1 cellular context compared by ENCODE assay signal in the genomic region with DNA sequence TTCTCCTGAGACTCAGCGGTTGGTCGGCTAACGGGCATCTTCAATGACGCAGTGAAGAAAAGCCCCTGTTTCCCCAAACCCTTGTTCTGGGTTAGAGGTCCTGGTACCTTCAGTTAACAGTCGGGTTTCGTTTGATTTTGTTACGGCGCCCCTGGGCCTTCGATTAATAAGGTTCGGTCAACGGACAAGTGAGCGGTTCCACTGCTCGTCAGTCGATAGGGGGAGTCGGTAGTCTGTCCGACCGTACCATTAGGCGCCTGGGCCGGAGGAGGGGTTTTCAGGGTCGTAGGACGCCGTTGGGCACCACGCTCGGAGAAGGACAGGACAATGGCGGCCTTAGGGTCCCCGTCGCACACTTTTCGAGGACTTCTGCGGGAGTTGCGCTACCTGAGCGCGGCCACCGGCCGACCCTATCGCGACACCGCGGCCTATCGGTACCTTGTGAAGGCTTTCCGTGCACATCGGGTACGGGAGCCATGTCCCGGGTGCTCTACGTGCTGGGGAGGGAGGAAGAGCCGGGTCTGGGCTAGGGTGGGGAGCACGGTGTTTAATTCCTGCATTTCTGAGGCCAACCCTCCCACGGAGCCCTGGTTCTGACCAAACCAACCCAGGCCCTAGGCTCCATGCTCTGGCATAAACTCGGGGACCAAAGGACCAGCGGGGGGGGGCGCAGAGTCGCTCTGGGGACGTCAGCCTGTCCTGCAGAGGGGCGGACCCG.
TF ChIP-seq lines count a peak whose summit lies in the region.

A gene with protein sequence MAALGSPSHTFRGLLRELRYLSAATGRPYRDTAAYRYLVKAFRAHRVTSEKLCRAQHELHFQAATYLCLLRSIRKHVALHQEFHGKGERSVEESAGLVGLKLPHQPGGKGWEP (plus strand): TSS at position 280 of the 718 bp plus-strand sequence. CDS start 48 bp downstream, at position 328.

TF ChIP-seq in K562, 482 proteins besides CTCF, POLR2A, EP300 and RAD21 (continued from another document and continues in another):
- TF ChIP-seq, protein P1, sequence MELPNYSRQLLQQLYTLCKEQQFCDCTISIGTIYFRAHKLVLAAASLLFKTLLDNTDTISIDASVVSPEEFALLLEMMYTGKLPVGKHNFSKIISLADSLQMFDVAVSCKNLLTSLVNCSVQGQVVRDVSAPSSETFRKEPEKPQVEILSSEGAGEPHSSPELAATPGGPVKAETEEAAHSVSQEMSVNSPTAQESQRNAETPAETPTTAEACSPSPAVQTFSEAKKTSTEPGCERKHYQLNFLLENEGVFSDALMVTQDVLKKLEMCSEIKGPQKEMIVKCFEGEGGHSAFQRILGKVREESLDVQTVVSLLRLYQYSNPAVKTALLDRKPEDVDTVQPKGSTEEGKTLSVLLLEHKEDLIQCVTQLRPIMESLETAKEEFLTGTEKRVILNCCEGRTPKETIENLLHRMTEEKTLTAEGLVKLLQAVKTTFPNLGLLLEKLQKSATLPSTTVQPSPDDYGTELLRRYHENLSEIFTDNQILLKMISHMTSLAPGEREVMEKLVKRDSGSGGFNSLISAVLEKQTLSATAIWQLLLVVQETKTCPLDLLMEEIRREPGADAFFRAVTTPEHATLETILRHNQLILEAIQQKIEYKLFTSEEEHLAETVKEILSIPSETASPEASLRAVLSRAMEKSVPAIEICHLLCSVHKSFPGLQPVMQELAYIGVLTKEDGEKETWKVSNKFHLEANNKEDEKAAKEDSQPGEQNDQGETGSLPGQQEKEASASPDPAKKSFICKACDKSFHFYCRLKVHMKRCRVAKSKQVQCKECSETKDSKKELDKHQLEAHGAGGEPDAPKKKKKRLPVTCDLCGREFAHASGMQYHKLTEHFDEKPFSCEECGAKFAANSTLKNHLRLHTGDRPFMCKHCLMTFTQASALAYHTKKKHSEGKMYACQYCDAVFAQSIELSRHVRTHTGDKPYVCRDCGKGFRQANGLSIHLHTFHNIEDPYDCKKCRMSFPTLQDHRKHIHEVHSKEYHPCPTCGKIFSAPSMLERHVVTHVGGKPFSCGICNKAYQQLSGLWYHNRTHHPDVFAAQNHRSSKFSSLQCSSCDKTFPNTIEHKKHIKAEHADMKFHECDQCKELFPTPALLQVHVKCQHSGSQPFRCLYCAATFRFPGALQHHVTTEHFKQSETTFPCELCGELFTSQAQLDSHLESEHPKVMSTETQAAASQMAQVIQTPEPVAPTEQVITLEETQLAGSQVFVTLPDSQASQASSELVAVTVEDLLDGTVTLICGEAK (IDR thresholded peaks at IDR 0.05): no peak
- TF ChIP-seq, protein P1 (CRISPR knock-in tag; IDR thresholded peaks at IDR 0.05): peak; percentile 38; the same call in 1 of the 2 replicates
- no peak for TF ChIP-seq ZC3H8 (IDR thresholded peaks at IDR 0.05)
- no peak for TF ChIP-seq GABPA (tag; conservative IDR thresholded peaks at IDR 0.05; ENCODE audit: low read depth)
- no peak for TF ChIP-seq SMARCA5 (IDR thresholded peaks at IDR 0.05)
- TF ChIP-seq ZBTB8A (IDR thresholded peaks at IDR 0.05; ENCODE audit: partially characterized antibody): no peak
- TF ChIP-seq CBFB (CRISPR knock-in tag; IDR thresholded peaks at IDR 0.05): peak; percentile 79
- peak; percentile 41; the same call in 1 of the 2 replicates for TF ChIP-seq RUNX1 (IDR thresholded peaks at IDR 0.05; ENCODE audit: low read depth)
- no peak for TF ChIP-seq ZFP1 (CRISPR knock-in tag; IDR thresholded peaks at IDR 0.05)
- TF ChIP-seq SRF (CRISPR knock-in tag; IDR thresholded peaks at IDR 0.05): peak in 1 of 2 experiments; percentile 9; a peak in 1 of 4 replicates
- no peak; the same call in 1 of the 2 replicates for TF ChIP-seq ZNF444 (CRISPR knock-in tag; IDR thresholded peaks at IDR 0.05)
- TF ChIP-seq CTBP1 (IDR thresholded peaks at IDR 0.05; ENCODE audit: borderline replicate concordance): peak; percentile 42
- TF ChIP-seq, protein P2, sequence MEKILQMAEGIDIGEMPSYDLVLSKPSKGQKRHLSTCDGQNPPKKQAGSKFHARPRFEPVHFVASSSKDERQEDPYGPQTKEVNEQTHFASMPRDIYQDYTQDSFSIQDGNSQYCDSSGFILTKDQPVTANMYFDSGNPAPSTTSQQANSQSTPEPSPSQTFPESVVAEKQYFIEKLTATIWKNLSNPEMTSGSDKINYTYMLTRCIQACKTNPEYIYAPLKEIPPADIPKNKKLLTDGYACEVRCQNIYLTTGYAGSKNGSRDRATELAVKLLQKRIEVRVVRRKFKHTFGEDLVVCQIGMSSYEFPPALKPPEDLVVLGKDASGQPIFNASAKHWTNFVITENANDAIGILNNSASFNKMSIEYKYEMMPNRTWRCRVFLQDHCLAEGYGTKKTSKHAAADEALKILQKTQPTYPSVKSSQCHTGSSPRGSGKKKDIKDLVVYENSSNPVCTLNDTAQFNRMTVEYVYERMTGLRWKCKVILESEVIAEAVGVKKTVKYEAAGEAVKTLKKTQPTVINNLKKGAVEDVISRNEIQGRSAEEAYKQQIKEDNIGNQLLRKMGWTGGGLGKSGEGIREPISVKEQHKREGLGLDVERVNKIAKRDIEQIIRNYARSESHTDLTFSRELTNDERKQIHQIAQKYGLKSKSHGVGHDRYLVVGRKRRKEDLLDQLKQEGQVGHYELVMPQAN (IDR thresholded peaks at IDR 0.05; ENCODE audit: borderline replicate concordance): peak; percentile 76; the same call in 1 of the 2 replicates
- no peak for TF ChIP-seq GATA2 (CRISPR knock-in tag; IDR thresholded peaks at IDR 0.05)
- peak; percentile 93 for TF ChIP-seq CHD1 (IDR thresholded peaks at IDR 0.05; ENCODE audit: low read length)
- peak; percentile 77 for TF ChIP-seq ETS2 (tag; IDR thresholded peaks at IDR 0.05; ENCODE audit: borderline replicate concordance, poor library complexity, severe bottlenecking)
- TF ChIP-seq GTF2A2 (tag; IDR thresholded peaks at IDR 0.05): 0 out of 2 replicates have a peak, but pooled peaks have one; percentile 53
- TF ChIP-seq, protein P3, sequence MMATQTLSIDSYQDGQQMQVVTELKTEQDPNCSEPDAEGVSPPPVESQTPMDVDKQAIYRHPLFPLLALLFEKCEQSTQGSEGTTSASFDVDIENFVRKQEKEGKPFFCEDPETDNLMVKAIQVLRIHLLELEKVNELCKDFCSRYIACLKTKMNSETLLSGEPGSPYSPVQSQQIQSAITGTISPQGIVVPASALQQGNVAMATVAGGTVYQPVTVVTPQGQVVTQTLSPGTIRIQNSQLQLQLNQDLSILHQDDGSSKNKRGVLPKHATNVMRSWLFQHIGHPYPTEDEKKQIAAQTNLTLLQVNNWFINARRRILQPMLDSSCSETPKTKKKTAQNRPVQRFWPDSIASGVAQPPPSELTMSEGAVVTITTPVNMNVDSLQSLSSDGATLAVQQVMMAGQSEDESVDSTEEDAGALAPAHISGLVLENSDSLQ (IDR thresholded peaks at IDR 0.05): peak; percentile 75; the same call in 1 of the 2 replicates
- no peak for TF ChIP-seq NCOA2 (IDR thresholded peaks at IDR 0.05; ENCODE audit: partially characterized antibody in 2 of 2)
- TF ChIP-seq MCM7 (IDR thresholded peaks at IDR 0.05): no peak
- TF ChIP-seq, protein P4, sequence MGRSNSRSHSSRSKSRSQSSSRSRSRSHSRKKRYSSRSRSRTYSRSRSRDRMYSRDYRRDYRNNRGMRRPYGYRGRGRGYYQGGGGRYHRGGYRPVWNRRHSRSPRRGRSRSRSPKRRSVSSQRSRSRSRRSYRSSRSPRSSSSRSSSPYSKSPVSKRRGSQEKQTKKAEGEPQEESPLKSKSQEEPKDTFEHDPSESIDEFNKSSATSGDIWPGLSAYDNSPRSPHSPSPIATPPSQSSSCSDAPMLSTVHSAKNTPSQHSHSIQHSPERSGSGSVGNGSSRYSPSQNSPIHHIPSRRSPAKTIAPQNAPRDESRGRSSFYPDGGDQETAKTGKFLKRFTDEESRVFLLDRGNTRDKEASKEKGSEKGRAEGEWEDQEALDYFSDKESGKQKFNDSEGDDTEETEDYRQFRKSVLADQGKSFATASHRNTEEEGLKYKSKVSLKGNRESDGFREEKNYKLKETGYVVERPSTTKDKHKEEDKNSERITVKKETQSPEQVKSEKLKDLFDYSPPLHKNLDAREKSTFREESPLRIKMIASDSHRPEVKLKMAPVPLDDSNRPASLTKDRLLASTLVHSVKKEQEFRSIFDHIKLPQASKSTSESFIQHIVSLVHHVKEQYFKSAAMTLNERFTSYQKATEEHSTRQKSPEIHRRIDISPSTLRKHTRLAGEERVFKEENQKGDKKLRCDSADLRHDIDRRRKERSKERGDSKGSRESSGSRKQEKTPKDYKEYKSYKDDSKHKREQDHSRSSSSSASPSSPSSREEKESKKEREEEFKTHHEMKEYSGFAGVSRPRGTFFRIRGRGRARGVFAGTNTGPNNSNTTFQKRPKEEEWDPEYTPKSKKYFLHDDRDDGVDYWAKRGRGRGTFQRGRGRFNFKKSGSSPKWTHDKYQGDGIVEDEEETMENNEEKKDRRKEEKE (IDR thresholded peaks at IDR 0.05; ENCODE audit: borderline replicate concordance in 1 of 2, control insufficient read depth in 1 of 2, low read depth in 2 of 2, low read length in 1 of 2): peak in 1 of 2 experiments; percentile 90; a peak in 2 of 4 replicates
- TF ChIP-seq SOX6 (IDR thresholded peaks at IDR 0.05): peak; percentile 47; the same call in 1 of the 2 replicates
- TF ChIP-seq RBM14 (IDR thresholded peaks at IDR 0.05; ENCODE audit: borderline replicate concordance, insufficient read depth, low read depth, low read length): peak; percentile 89; the same call in 1 of the 2 replicates
- peak in 1 of 2 experiments; percentile 6; a peak in 2 of 4 replicates for TF ChIP-seq ETV6 (IDR thresholded peaks at IDR 0.05; ENCODE audit: borderline replicate concordance in 1 of 2, low read depth in 2 of 2, low read length in 1 of 2)
- no peak; the same call in 1 of the 2 replicates for TF ChIP-seq ETV6 (CRISPR knock-in tag; IDR thresholded peaks at IDR 0.05; ENCODE audit: borderline replicate concordance)
- no peak for TF ChIP-seq ZNF551 (CRISPR knock-in tag; IDR thresholded peaks at IDR 0.05)
- TF ChIP-seq, protein P5, sequence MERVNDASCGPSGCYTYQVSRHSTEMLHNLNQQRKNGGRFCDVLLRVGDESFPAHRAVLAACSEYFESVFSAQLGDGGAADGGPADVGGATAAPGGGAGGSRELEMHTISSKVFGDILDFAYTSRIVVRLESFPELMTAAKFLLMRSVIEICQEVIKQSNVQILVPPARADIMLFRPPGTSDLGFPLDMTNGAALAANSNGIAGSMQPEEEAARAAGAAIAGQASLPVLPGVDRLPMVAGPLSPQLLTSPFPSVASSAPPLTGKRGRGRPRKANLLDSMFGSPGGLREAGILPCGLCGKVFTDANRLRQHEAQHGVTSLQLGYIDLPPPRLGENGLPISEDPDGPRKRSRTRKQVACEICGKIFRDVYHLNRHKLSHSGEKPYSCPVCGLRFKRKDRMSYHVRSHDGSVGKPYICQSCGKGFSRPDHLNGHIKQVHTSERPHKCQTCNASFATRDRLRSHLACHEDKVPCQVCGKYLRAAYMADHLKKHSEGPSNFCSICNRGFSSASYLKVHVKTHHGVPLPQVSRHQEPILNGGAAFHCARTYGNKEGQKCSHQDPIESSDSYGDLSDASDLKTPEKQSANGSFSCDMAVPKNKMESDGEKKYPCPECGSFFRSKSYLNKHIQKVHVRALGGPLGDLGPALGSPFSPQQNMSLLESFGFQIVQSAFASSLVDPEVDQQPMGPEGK (CRISPR knock-in tag; IDR thresholded peaks at IDR 0.05; ENCODE audit: borderline replicate concordance): peak; percentile 77; the same call in 1 of the 2 replicates
- peak; percentile 97 for TF ChIP-seq ZNF263 (CRISPR knock-in tag; IDR thresholded peaks at IDR 0.05; ENCODE audit: borderline replicate concordance)
- TF ChIP-seq HMG20B (CRISPR knock-in tag; IDR thresholded peaks at IDR 0.05): peak; percentile 46; the same call in 1 of the 2 replicates
- peak; percentile 17; the same call in 1 of the 2 replicates for TF ChIP-seq ZNF76 (CRISPR knock-in tag; IDR thresholded peaks at IDR 0.05; ENCODE audit: borderline replicate concordance)
- TF ChIP-seq PHB (CRISPR knock-in tag; IDR thresholded peaks at IDR 0.05): peak; percentile 95
- TF ChIP-seq, protein P6, sequence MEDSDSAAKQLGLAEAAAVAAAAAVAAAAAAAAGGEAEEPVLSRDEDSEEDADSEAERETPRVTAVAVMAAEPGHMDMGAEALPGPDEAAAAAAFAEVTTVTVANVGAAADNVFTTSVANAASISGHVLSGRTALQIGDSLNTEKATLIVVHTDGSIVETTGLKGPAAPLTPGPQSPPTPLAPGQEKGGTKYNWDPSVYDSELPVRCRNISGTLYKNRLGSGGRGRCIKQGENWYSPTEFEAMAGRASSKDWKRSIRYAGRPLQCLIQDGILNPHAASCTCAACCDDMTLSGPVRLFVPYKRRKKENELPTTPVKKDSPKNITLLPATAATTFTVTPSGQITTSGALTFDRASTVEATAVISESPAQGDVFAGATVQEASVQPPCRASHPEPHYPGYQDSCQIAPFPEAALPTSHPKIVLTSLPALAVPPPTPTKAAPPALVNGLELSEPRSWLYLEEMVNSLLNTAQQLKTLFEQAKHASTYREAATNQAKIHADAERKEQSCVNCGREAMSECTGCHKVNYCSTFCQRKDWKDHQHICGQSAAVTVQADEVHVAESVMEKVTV (CRISPR knock-in tag; IDR thresholded peaks at IDR 0.05): no peak; the same call in 1 of the 2 replicates
- TF ChIP-seq ZNF431 (CRISPR knock-in tag; IDR thresholded peaks at IDR 0.05): peak; percentile 70; the same call in 1 of the 2 replicates
- TF ChIP-seq KDM2B (CRISPR knock-in tag; IDR thresholded peaks at IDR 0.05): peak; percentile 64; the same call in 1 of the 2 replicates
- 0 out of 2 replicates have a peak, but pooled peaks have one; percentile 6 for TF ChIP-seq TCF3 (CRISPR knock-in tag; IDR thresholded peaks at IDR 0.05)
- TF ChIP-seq, protein P7, sequence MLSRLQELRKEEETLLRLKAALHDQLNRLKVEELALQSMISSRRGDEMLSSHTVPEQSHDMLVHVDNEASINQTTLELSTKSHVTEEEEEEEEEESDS (CRISPR knock-in tag; IDR thresholded peaks at IDR 0.05): no peak
- no peak for TF ChIP-seq EGR1 (conservative IDR thresholded peaks at IDR 0.05)
- TF ChIP-seq HNRNPK (IDR thresholded peaks at IDR 0.05; ENCODE audit: low read depth, low read length, poor library complexity, severe bottlenecking): no peak
